Comparison of ENCODE assay signal across 10 cellular contexts in genomic region chr6:165850434-165851019, GRCh38.
DNase-seq lines count a peak whose midpoint lies in the region; FAIRE-seq and TF ChIP-seq lines count a peak whose summit lies in the region.
"Had no signal": no experiment of that assay in that cellular context is flagged by ENCODE, and none has a peak within 500 bp of the region (broad histone marks: within the 10 kb centered on the region; RNA-seq: fewer than 3 reads in every experiment).

No MANE protein-coding gene starts in this region.

- peaks cover 28% of the 10 kb centered on the region; the same call in 1 of the 2 replicates for H3K27me3 ChIP-seq in H7 (ENCODE audit: control insufficient read depth, insufficient read depth, low read length)
- no peaks in the 10 kb centered on the region for H3K27me3 ChIP-seq in MG63
- H3K27me3 ChIP-seq in mammary epithelial cell (ENCODE audit: insufficient read depth, low read length) = no peaks in the 10 kb centered on the region
- H3K27me3 ChIP-seq in keratinocyte (ENCODE audit: control insufficient read depth, extremely low read depth, insufficient read depth, low read length) = peaks cover 19% of the 10 kb centered on the region

- BruUV-seq in mammary epithelial cell (replicated peaks; lab: Mats Ljungman, UMichigan) = no TSS peak

- in situ Hi-C loops in mammary epithelial cell (cut with MboI; ENCODE audit: low sequenced_read_pairs in 2 of 2) = loop anchor here in 1 of 2 donors (10.0 kb wide), 1 partner anchor 406 kb away; no protein-coding TSS in a partner anchor

- H3K36me3 ChIP-seq in H7 (replicated peaks; ENCODE audit: control insufficient read depth, insufficient read depth, low read length) = no peaks in the 10 kb centered on the region
- no peaks in the 10 kb centered on the region for H3K36me3 ChIP-seq in MG63
- no peaks in the 10 kb centered on the region for H3K36me3 ChIP-seq in mammary epithelial cell (ENCODE audit: insufficient read depth, low read length)
- H3K36me3 ChIP-seq in keratinocyte (ENCODE audit: control insufficient read depth in 2 of 2, extremely low read depth in 1 of 2, insufficient read depth in 2 of 2, low read length in 2 of 2) = no peaks in the 10 kb centered on the region
- H3K36me3 ChIP-seq: BLaER1 had no signal

- FAIRE-seq in keratinocyte (lab: Jason Lieb, UNC) = no peak

- CTCF ChIA-PET in mammary epithelial cell (lab: Charles Lee; ENCODE audit: low non-redundant PET) = interaction anchor here (0.6 to 0.8 kb wide), 2 partner anchors 16 to 410 kb away, joined by 3 to 6 read pairs; no protein-coding TSS in a partner anchor

- H3K27ac ChIP-seq in mammary epithelial cell (ENCODE audit: insufficient read depth, low read depth, low read length) = no peak overlapping the region
- no peak overlapping the region for H3K27ac ChIP-seq in keratinocyte (ENCODE audit: control insufficient read depth, insufficient read depth, low read length)
- H3K27ac ChIP-seq: BLaER1, skin epidermis had no signal

- dilution Hi-C loops in mammary epithelial cell (cut with HindIII; ENCODE audit: low sequenced_read_pairs) (no loop called here), keratinocyte (cut with MboI; ENCODE audit: extremely low pct_ligation_motif_present, low sequenced_read_pairs) (no loop called here)

- H3K4me1 ChIP-seq in mammary epithelial cell (ENCODE audit: insufficient read depth, low read length) (no peaks in the 10 kb centered on the region), keratinocyte (ENCODE audit: control insufficient read depth, extremely low read depth, insufficient read depth, low read length) (no peaks in the 10 kb centered on the region)

- intact Hi-C loops in mammary epithelial cell (cut with micrococcal nuclease) = loop anchor here (1.0 kb wide), 1 partner anchor 410 kb away; no protein-coding TSS in a partner anchor

- H3K4me3 ChIP-seq in H7 (ENCODE audit: insufficient read depth, low read depth, low read length) = no peak overlapping the region
- no peak overlapping the region for H3K4me3 ChIP-seq in MG63
- H3K4me3 ChIP-seq in mammary epithelial cell (replicated peaks in 1 of 3; ENCODE audit: insufficient read depth in 1 of 3, low read depth in 2 of 3, low read length in 3 of 3) = no peak overlapping the region
- H3K4me3 ChIP-seq in keratinocyte (ENCODE audit: control insufficient read depth in 2 of 3, extremely low read depth in 1 of 3, insufficient read depth in 2 of 3, low read depth in 1 of 3, low read length in 3 of 3) = no peak overlapping the region
- H3K4me3 ChIP-seq: BLaER1, skin epidermis had no signal

- H3K9ac ChIP-seq in mammary epithelial cell (ENCODE audit: insufficient read depth, low read length) = no peak overlapping the region
- H3K9ac ChIP-seq in keratinocyte (ENCODE audit: control insufficient read depth, extremely low read depth, insufficient read depth, low read length) = no peak overlapping the region
- H3K9ac ChIP-seq: BLaER1 had no signal

- peak; percentile 72 to 86 for TF ChIP-seq CTCF in mammary epithelial cell (conservative IDR thresholded peaks at IDR 0.05 in 1 of 2, IDR thresholded peaks at IDR 0.05 in 1 of 2; ENCODE audit: extremely low read depth in 1 of 2, insufficient read depth in 1 of 2, low read depth in 1 of 2, low read length in 2 of 2)
- TF ChIP-seq CTCF in keratinocyte (optimal IDR thresholded peaks at IDR 0.05 in 1 of 3, IDR thresholded peaks at IDR 0.05 in 1 of 3, conservative IDR thresholded peaks at IDR 0.05 in 1 of 3; ENCODE audit: extremely low read depth in 1 of 3, insufficient read depth in 2 of 3, low read length in 3 of 3) = peak; percentile 88 to 97 (median 90)

- H4K20me1 ChIP-seq in mammary epithelial cell (ENCODE audit: insufficient read depth, low read length) = no peaks in the 10 kb centered on the region
- no peaks in the 10 kb centered on the region for H4K20me1 ChIP-seq in keratinocyte (ENCODE audit: control insufficient read depth, extremely low read depth, insufficient read depth, low read length)
- H4K20me1 ChIP-seq: BLaER1 had no signal

- H3K79me2 ChIP-seq in mammary epithelial cell (ENCODE audit: insufficient read depth, low read length) (no peaks in the 10 kb centered on the region), keratinocyte (ENCODE audit: control insufficient read depth, insufficient read depth, low read length) (no peaks in the 10 kb centered on the region)

- no peaks in the 10 kb centered on the region for H3K9me1 ChIP-seq in keratinocyte (ENCODE audit: control insufficient read depth, extremely low read depth, insufficient read depth, low read length)

- H2AFZ ChIP-seq in mammary epithelial cell (ENCODE audit: low read depth, low read length) = no peak overlapping the region
- no peak overlapping the region for H2AFZ ChIP-seq in keratinocyte (ENCODE audit: control insufficient read depth, low read length)

- H3K9me3 ChIP-seq in MG63 = no peaks in the 10 kb centered on the region
- peaks cover 9% of the 10 kb centered on the region for H3K9me3 ChIP-seq in mammary epithelial cell (replicated peaks; ENCODE audit: insufficient read depth, low read length)
- no peaks in the 10 kb centered on the region for H3K9me3 ChIP-seq in keratinocyte (ENCODE audit: control insufficient read depth, low read depth, low read length)
- H3K9me3 ChIP-seq: BLaER1 had no signal

- DNase-seq in NCI-H1417 (lab: John Stamatoyannopoulos, UW) = peak in 2 of 3 experiments; percentile 54 to 70
- no peak for DNase-seq in NCI-H1417 treated with DMSO at 0.1 percent for 48 hours (lab: John Stamatoyannopoulos, UW)
- peak; percentile 83 for DNase-seq in H7
- DNase-seq in MG63 = peak; percentile 33
- peak; percentile 74 for DNase-seq in UCSD-AML1 (lab: John Stamatoyannopoulos, UW; ENCODE audit: unreplicated experiment)
- DNase-seq in mammary epithelial cell = peak; percentile 19
- DNase-seq in keratinocyte (ENCODE audit: low read depth, low spot score) = no peak
- DNase-seq in stimulated activated CD4-positive, alpha-beta T cell treated with anti-CD3 and anti-CD28 coated beads, Interleukin-1b, Interleukin-23, amount 100 ng/mL, for 48 hours = peak; percentile 52

- no peak overlapping the region for H3K4me2 ChIP-seq in mammary epithelial cell (ENCODE audit: insufficient read depth, low read depth, low read length)
- H3K4me2 ChIP-seq in keratinocyte (ENCODE audit: control insufficient read depth, extremely low read depth, insufficient read depth, low read depth, low read length) = no peak overlapping the region
- H3K4me2 ChIP-seq: BLaER1 had no signal

- 25% methylated on average over 8 of the region's 9 CpGs for WGBS in mammary epithelial cell (ENCODE audit: low coverage, missing lambda C conversion rate)

Comparison
In these comparisons a context has a peak if more than half of its experiments do, and no peak if none do; other contexts are left out.
1. DNase-seq: peak in NCI-H1417 (2 of 3), H7 (single experiment), MG63 (single experiment), UCSD-AML1 (single experiment), mammary epithelial cell (single experiment) and stimulated activated CD4-positive, alpha-beta T cell treated with anti-CD3 and anti-CD28 coated beads, Interleukin-1b, Interleukin-23, amount 100 ng/mL, for 48 hours (single experiment); none in NCI-H1417 treated with DMSO at 0.1 percent for 48 hours (single experiment) and keratinocyte (single experiment).